Comparison of ENCODE assay signal across 11 cellular contexts in genomic region chr6:35972471-35972985, GRCh38. TPM values are rescaled to one million over a fixed set of nuclear protein-coding genes. Genes with fewer than 3 reads are reported as not detected.
DNase-seq lines count a peak whose midpoint lies in the region; ATAC-seq and TF ChIP-seq lines count a peak whose summit lies in the region.
"Had no signal": no experiment of that assay in that cellular context is flagged by ENCODE, and none has a peak within 500 bp of the region (broad histone marks: within the 10 kb centered on the region; RNA-seq: fewer than 3 reads in every experiment).

No MANE protein-coding gene starts in this region.

- DNase-seq in NCI-H1092 treated with DMSO at 0.1 percent for 48 hours (lab: John Stamatoyannopoulos, UW) (peak; percentile 17), NCI-H1092 (lab: John Stamatoyannopoulos, UW) (no peak), SK-N-DZ (ENCODE audit: low spot score) (peak; percentile 20), glutamatergic neuron (peak; percentile 43), testis (peak; percentile 36), SHP77 (lab: John Stamatoyannopoulos, UW) (no peak), NCI-H2196 (lab: John Stamatoyannopoulos, UW; ENCODE audit: unreplicated experiment) (no peak)
- DNase-seq: amniotic stem cell, NCI-H1436 treated with DMSO at 0.1 percent for 48 hours had no signal

- TF ChIP-seq CTCF in glutamatergic neuron (IDR thresholded peaks at IDR 0.05; ENCODE audit: partially characterized antibody, unreplicated experiment) (no peak), testis (IDR thresholded peaks at IDR 0.05) (peak in 1 of 3 experiments; percentile 7)

- ATAC-seq in GM21529 (IDR thresholded peaks at IDR 0.05; ENCODE audit: unreplicated experiment), result no peak

- peaks cover 2% of the 10 kb centered on the region for H3K27me3 Mint-ChIP-seq in glutamatergic neuron (ENCODE audit: unreplicated experiment)

- H3K4me3 ChIP-seq in testis, result no peak overlapping the region
- H3K4me3 ChIP-seq: thoracic aorta had no signal

- TF ChIP-seq POLR2A in testis (IDR thresholded peaks at IDR 0.05), result no peak

- no peaks in the 10 kb centered on the region for H3K4me1 ChIP-seq in testis

- no peaks in the 10 kb centered on the region for H3K9me3 ChIP-seq in testis
- H3K9me3 ChIP-seq: thoracic aorta had no signal

- WGBS in testis, 2 donors, result 75 to 79% methylated on average over 4 of the region's 4 CpGs

- no peaks in the 10 kb centered on the region for H3K36me3 Mint-ChIP-seq in glutamatergic neuron (ENCODE audit: unreplicated experiment)

- H3K9me3 Mint-ChIP-seq in glutamatergic neuron (ENCODE audit: unreplicated experiment), result no peaks in the 10 kb centered on the region

- H3K4me1 Mint-ChIP-seq in glutamatergic neuron (ENCODE audit: low read depth, unreplicated experiment), result no peaks in the 10 kb centered on the region

- no peaks in the 10 kb centered on the region for H3K36me3 ChIP-seq in testis (ENCODE audit: low read depth, missing control alignments)
- H3K36me3 ChIP-seq: thoracic aorta had no signal

- H3K27me3 ChIP-seq in testis, result no peaks in the 10 kb centered on the region

- no peak overlapping the region for H3K27ac ChIP-seq in testis
- H3K27ac ChIP-seq: thoracic aorta had no signal

- intact Hi-C loops in testis (cut with DNase I; ENCODE audit: low total_unique reads), result no loop called here

- H3K27ac Mint-ChIP-seq in glutamatergic neuron (ENCODE audit: unreplicated experiment), result no peak overlapping the region

- no peak overlapping the region for H3K4me3 Mint-ChIP-seq in glutamatergic neuron (ENCODE audit: unreplicated experiment)

RNA-seq across cellular contexts. Expression of gene SRPK1, which starts 51.6 kb away (rescaled TPM):
- 78.2 and 91.9 TPM in 2 replicates for polyA plus RNA-seq in SK-N-DZ (2014; cell fraction: cytosol; rRNA removed)
- 53.0 and 63.2 TPM in 2 replicates for polyA plus RNA-seq in SK-N-DZ (2014; cell fraction: nucleus; rRNA removed)
- total RNA-seq in glutamatergic neuron (ENCODE audit: unreplicated experiment) (89.8 TPM), testis (10 to 100 TPM; 77.3 to 84.6 TPM)
- polyA plus RNA-seq in testis (ENCODE audit: insufficient read depth, low read depth, low replicate concordance), result 86.3 TPM

RNA-seq across cellular contexts. Expression of gene SLC26A8, which starts 51.9 kb away (rescaled TPM):
- not detected in 2 replicates for polyA plus RNA-seq in SK-N-DZ (2014; cell fraction: cytosol; rRNA removed)
- polyA plus RNA-seq in SK-N-DZ (2014; cell fraction: nucleus; rRNA removed), result not detected in 2 replicates
- total RNA-seq in glutamatergic neuron (ENCODE audit: unreplicated experiment) (0.29 TPM), testis (10 to 100 TPM; 52.0 to 66.9 TPM)
- 160 TPM for polyA plus RNA-seq in testis (ENCODE audit: insufficient read depth, low read depth, low replicate concordance)

RNA-seq across cellular contexts. Expression of gene MAPK14, which starts 55.1 kb away (rescaled TPM):
- 28.5 and 29.4 TPM in 2 replicates for polyA plus RNA-seq in SK-N-DZ (2014; cell fraction: cytosol; rRNA removed)
- 27.4 and 32.7 TPM in 2 replicates for polyA plus RNA-seq in SK-N-DZ (2014; cell fraction: nucleus; rRNA removed)
- total RNA-seq in glutamatergic neuron (ENCODE audit: unreplicated experiment) (46.2 TPM), testis (10 to 100 TPM; 57.3 to 58.3 TPM)
- 21.8 TPM for polyA plus RNA-seq in testis (ENCODE audit: insufficient read depth, low read depth, low replicate concordance)

Comparison
In these comparisons a context has a peak if more than half of its experiments do, and no peak if none do; other contexts are left out.
1. DNase-seq: peak in NCI-H1092 treated with DMSO at 0.1 percent for 48 hours (single experiment), SK-N-DZ (single experiment), glutamatergic neuron (single experiment) and testis (single experiment); none in NCI-H1092 (single experiment), SHP77 (0 of 2) and NCI-H2196 (single experiment).
2. RNA of gene SLC26A8, which starts 51.9 kb away (total RNA-seq): 52.0 to 66.9 TPM in testis; 0.29 TPM in glutamatergic neuron (single experiment); every median in the first group is over 10 times any median in the second.